In genomic region chr3:42786631-42787030, GRCh38 we compare ENCODE assay signal across 10 cellular contexts. TPM values are rescaled to one million over a fixed set of nuclear protein-coding genes. Genes with fewer than 3 reads are reported as not detected.
"Had no signal": no experiment of that assay in that cellular context is flagged by ENCODE, and none has a peak within 500 bp of the region (broad histone marks: within the 10 kb centered on the region; RNA-seq: fewer than 3 reads in every experiment).

No MANE protein-coding gene starts in this region.

- FAIRE-seq: H1, H54 had no signal

- H3K4me1 Mint-ChIP-seq: GM23338, H9 had no signal

- H2AFZ ChIP-seq: GM23338 had no signal

- H3K4me3 Mint-ChIP-seq: GM23338, H9, HFFc6 had no signal

- H3K9me3 Mint-ChIP-seq: GM23338, H9, HFFc6 had no signal

- ATAC-seq: GM23338 had no signal

- H3K4me2 ChIP-seq: GM23338 had no signal

- H3K27ac ChIP-seq: HL-60 had no signal

- H3K4me3 ChIP-seq: GM23338 had no signal

- DNase-seq: H9, HCEC 1CT, HFFc6, IMR-90, KBM-7 had no signal

- H3K27ac Mint-ChIP-seq: GM23338, H9 had no signal

RNA-seq across cellular contexts. Expression of gene CCDC13, which starts 13.6 kb away (rescaled TPM):
- total RNA-seq: H1, H9, HT1080 had no signal

RNA-seq across cellular contexts. Expression of gene ACKR2, which starts 22.6 kb away (rescaled TPM):
- total RNA-seq: H9, HT1080, IMR-90 had no signal
- polyA plus RNA-seq: GM23338 had no signal
